ENCODE assay signal across 15 cellular contexts in the genomic region with DNA sequence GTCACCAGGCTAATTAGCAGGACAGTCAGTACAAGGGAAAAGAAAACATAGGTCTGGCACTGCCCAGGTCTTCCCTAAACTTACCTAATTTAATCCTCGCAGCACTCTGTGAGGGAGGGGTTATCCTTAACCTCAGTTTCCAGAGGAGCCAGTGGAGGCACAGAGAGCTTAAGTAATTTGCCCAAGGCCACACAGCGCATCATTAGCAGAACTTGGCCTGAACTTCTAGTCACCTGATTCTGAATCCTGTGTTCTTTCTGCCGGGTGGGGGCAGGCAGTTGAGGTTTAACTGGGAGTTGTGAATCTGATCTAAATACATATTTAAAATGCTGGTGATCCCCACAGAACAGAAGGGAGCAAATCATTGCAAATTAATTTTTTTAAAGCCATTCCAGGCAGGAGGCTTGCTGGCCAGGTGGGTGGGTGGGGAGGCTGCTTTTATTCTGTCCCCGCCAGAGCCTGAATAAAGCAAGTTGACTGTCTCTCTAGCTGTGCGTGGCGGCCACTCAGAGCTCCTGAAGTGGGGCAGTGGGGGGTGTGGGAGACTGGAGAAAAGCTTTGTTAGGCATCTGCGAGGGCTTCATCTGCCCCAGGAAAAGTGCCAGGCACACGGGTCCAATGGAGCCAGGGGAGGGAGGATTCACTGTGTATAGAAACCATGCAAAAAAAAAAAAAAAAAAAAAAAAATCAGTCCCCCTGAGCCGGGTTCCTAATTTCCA.
A peak's percentile ranks its signal among the peaks of the same experiment; 100 is the strongest.
DNase-seq lines count a peak whose midpoint lies in the region; ATAC-seq and TF ChIP-seq lines count a peak whose summit lies in the region.
"Had no signal": no experiment of that assay in that cellular context is flagged by ENCODE, and none has a peak within 500 bp of the region (broad histone marks: within the 10 kb centered on the region; RNA-seq: fewer than 3 reads in every experiment).

No MANE protein-coding gene starts in this region.

- H3K9me2 ChIP-seq in Loucy (replicated peaks; ENCODE audit: low read depth, low read length) (no peaks in the 10 kb centered on the region), SK-N-SH (no peaks in the 10 kb centered on the region), GM23248 (ENCODE audit: insufficient read depth) (no peaks in the 10 kb centered on the region)

- TF ChIP-seq RAD21 in SK-N-SH (IDR thresholded peaks at IDR 0.05; ENCODE audit: low read length), result no peak

- H3K9me3 ChIP-seq in Loucy (ENCODE audit: insufficient read depth, low read depth, low read length) (no peaks in the 10 kb centered on the region), esophagus squamous epithelium (no peaks in the 10 kb centered on the region), prostate gland (no peaks in the 10 kb centered on the region), SK-N-SH (no peaks in the 10 kb centered on the region), GM23248 (ENCODE audit: low read depth) (no peaks in the 10 kb centered on the region)
- H3K9me3 ChIP-seq: colonic mucosa, psoas muscle had no signal

- in situ Hi-C loops in GM23248 (cut with MboI), result no loop called here

- H3K9ac ChIP-seq in Loucy (ENCODE audit: low read depth, low read length, poor library complexity, severe bottlenecking) (no peak overlapping the region), SK-N-SH (no peak overlapping the region), GM23248 (no peak overlapping the region)
- H3K9ac ChIP-seq: KMS-11 had no signal

- POLR2A ChIA-PET in SK-N-SH (lab: Yijun Ruan, JAX), result no interaction called here

- H3K4me3 ChIP-seq in Loucy (ENCODE audit: low read length, poor library complexity, severe bottlenecking), result no peak overlapping the region
- peak overlapping the region in 2 of 4 donors; percentile 47 to 64 for H3K4me3 ChIP-seq in esophagus squamous epithelium
- H3K4me3 ChIP-seq in prostate gland, result no peak overlapping the region
- no peak overlapping the region for H3K4me3 ChIP-seq in SK-N-SH (ENCODE audit: low read depth in 2 of 2, low read length in 1 of 2)
- no peak overlapping the region for H3K4me3 ChIP-seq in GM23248
- H3K4me3 ChIP-seq: colonic mucosa, psoas muscle had no signal

- CTCF ChIA-PET in SK-N-SH (lab: Yijun Ruan, JAX), result interaction anchor here (1.0 to 2.6 kb wide), 3 partner anchors 24 to 78 kb away, joined by 3 to 8 read pairs (median 3); no protein-coding TSS in a partner anchor

- WGBS in esophagus squamous epithelium, 2 donors, result 23 to 50% methylated on average over 6 to 9 of the region's 9 CpGs
- 44% methylated on average over 9 of the region's 9 CpGs for WGBS in prostate gland
- 84% methylated on average over 6 of the region's 9 CpGs for WGBS in SK-N-SH (ENCODE audit: low lambda C conversion rate)
- 44 to 46% methylated on average over 9 of the region's 9 CpGs for WGBS in GM23248 (ENCODE audit: low coverage in 1 of 2, low lambda C conversion rate in 2 of 2, missing lambda C conversion rate in 2 of 2), 2 experiments

- H3K4me2 ChIP-seq in Loucy (ENCODE audit: low read depth, low read length, poor library complexity, severe bottlenecking) (peak overlapping the region; percentile 5), SK-N-SH (no peak overlapping the region), GM23248 (ENCODE audit: unreplicated experiment) (no peak overlapping the region)
- H3K4me2 ChIP-seq: KMS-11 had no signal

- ATAC-seq in GM18861 (IDR thresholded peaks at IDR 0.05; ENCODE audit: unreplicated experiment) (no peak), HG03442 (IDR thresholded peaks at IDR 0.05; ENCODE audit: unreplicated experiment) (no peak)
- ATAC-seq: psoas muscle had no signal

- TF ChIP-seq EP300 in SK-N-SH (IDR thresholded peaks at IDR 0.05; ENCODE audit: borderline replicate concordance in 1 of 2, low read depth in 1 of 2, low read length in 1 of 2), result no peak

- TF ChIP-seq CTCF in Loucy (conservative IDR thresholded peaks at IDR 0.05; ENCODE audit: low read length) (no peak), esophagus squamous epithelium (IDR thresholded peaks at IDR 0.05) (no peak), prostate gland (IDR thresholded peaks at IDR 0.05) (no peak), SK-N-SH (IDR thresholded peaks at IDR 0.05) (no peak)

- H3K27me3 ChIP-seq in Loucy (ENCODE audit: insufficient read depth, low read length, poor library complexity, severe bottlenecking) (no peaks in the 10 kb centered on the region), esophagus squamous epithelium (peaks cover 0 to 37% (median 0%) of the 10 kb centered on the region in 4 donors), prostate gland (replicated peaks; ENCODE audit: insufficient read depth) (no peaks in the 10 kb centered on the region), SK-N-SH (ENCODE audit: insufficient read depth) (no peaks in the 10 kb centered on the region), GM23248 (replicated peaks; ENCODE audit: insufficient read depth) (peaks cover 45% of the 10 kb centered on the region)
- H3K27me3 ChIP-seq: colonic mucosa had no signal

- no peaks in the 10 kb centered on the region for H3K79me2 ChIP-seq in Loucy (ENCODE audit: insufficient read depth, low read length)
- no peaks in the 10 kb centered on the region for H3K79me2 ChIP-seq in SK-N-SH (ENCODE audit: insufficient read depth)
- H3K79me2 ChIP-seq in GM23248 (ENCODE audit: insufficient read depth), result no peaks in the 10 kb centered on the region

- TF ChIP-seq POLR2A in esophagus squamous epithelium (IDR thresholded peaks at IDR 0.05), result no peak
- TF ChIP-seq POLR2A in prostate gland (IDR thresholded peaks at IDR 0.05), result no peak

- intact Hi-C loops in esophagus squamous epithelium (cut with DNase I), result no loop called here
- intact Hi-C loops in prostate gland (cut with DNase I), result no loop called here

- peaks cover 21% of the 10 kb centered on the region for H3K4me1 ChIP-seq in Loucy (ENCODE audit: insufficient read depth, low read length, poor library complexity, severe bottlenecking)
- peaks cover 26 to 72% (median 45%) of the 10 kb centered on the region in 3 donors for H3K4me1 ChIP-seq in esophagus squamous epithelium
- H3K4me1 ChIP-seq in prostate gland (replicated peaks), result peaks cover 19% of the 10 kb centered on the region
- peaks cover 0 to 43% of the 10 kb centered on the region in 2 experiments; a peak in 2 of 4 replicates for H3K4me1 ChIP-seq in SK-N-SH (ENCODE audit: control insufficient read depth in 1 of 2, insufficient read depth in 2 of 2, low read depth in 1 of 2, low read length in 1 of 2)
- peaks cover 16% of the 10 kb centered on the region for H3K4me1 ChIP-seq in GM23248 (ENCODE audit: insufficient read depth)
- H3K4me1 ChIP-seq: colonic mucosa had no signal

- H3K36me3 ChIP-seq in Loucy (ENCODE audit: insufficient read depth, low read length), result no peaks in the 10 kb centered on the region
- H3K36me3 ChIP-seq in esophagus squamous epithelium, result no peaks in the 10 kb centered on the region
- H3K36me3 ChIP-seq in prostate gland, result no peaks in the 10 kb centered on the region
- H3K36me3 ChIP-seq in SK-N-SH (replicated peaks in 1 of 2; ENCODE audit: control insufficient read depth in 1 of 2, insufficient read depth in 2 of 2, low read length in 1 of 2), result no peaks in the 10 kb centered on the region
- H3K36me3 ChIP-seq in GM23248 (ENCODE audit: low read depth), result no peaks in the 10 kb centered on the region
- H3K36me3 ChIP-seq: colonic mucosa had no signal

- peak; percentile 5 for DNase-seq in CD1c-positive myeloid dendritic cell (ENCODE audit: extremely low spot score)
- DNase-seq in esophagus squamous epithelium (lab: John Stamatoyannopoulos, UW), result no peak
- DNase-seq in prostate gland (ENCODE audit: low spot score), result no peak
- no peak for DNase-seq in SK-N-SH
- no peak for DNase-seq in GM23248
- DNase-seq: amniotic stem cell, colonic mucosa, DND-41, RPMI8226, T-helper 9 cell had no signal

- H3F3A ChIP-seq in Loucy (ENCODE audit: low read depth) (no peaks in the 10 kb centered on the region), SK-N-SH (replicated peaks; ENCODE audit: insufficient read depth) (no peaks in the 10 kb centered on the region), GM23248 (ENCODE audit: insufficient read depth) (no peaks in the 10 kb centered on the region; the same call in 1 of the 2 replicates)

- H3K27ac ChIP-seq in esophagus squamous epithelium (peak overlapping the region; percentile 49 to 83 (median 78)), prostate gland (peak overlapping the region; percentile 58 to 66), SK-N-SH (ENCODE audit: low read depth in 2 of 2, low read length in 1 of 2) (peak overlapping the region in 1 of 2 experiments; percentile 86; a peak in 2 of 4 replicates), GM23248 (no peak overlapping the region)
- H3K27ac ChIP-seq: colonic mucosa, KMS-11, psoas muscle had no signal

- no peaks in the 10 kb centered on the region for H4K20me1 ChIP-seq in Loucy (ENCODE audit: insufficient read depth, low read length, poor library complexity, severe bottlenecking)
- H4K20me1 ChIP-seq in SK-N-SH (ENCODE audit: insufficient read depth), result no peaks in the 10 kb centered on the region
- H4K20me1 ChIP-seq in GM23248 (ENCODE audit: insufficient read depth), result no peaks in the 10 kb centered on the region

- H2AFZ ChIP-seq in Loucy (ENCODE audit: low read length) (no peak overlapping the region), SK-N-SH (ENCODE audit: low read depth) (no peak overlapping the region), GM23248 (no peak overlapping the region)

TF ChIP-seq in SK-N-SH, 30 proteins besides CTCF, POLR2A, EP300 and RAD21 (continues in another document):
- no peak for TF ChIP-seq TCF12 (IDR thresholded peaks at IDR 0.05)
- TF ChIP-seq ELF1 (IDR thresholded peaks at IDR 0.05), result no peak
- TF ChIP-seq CHD2 (IDR thresholded peaks at IDR 0.05; ENCODE audit: low read length, partially characterized antibody), result no peak
- TF ChIP-seq GABPA (IDR thresholded peaks at IDR 0.05; ENCODE audit: low read depth), result no peak
- TF ChIP-seq ZBTB33 (IDR thresholded peaks at IDR 0.05; ENCODE audit: borderline replicate concordance, low read depth), result no peak
- TF ChIP-seq MEF2A (IDR thresholded peaks at IDR 0.05; ENCODE audit: borderline replicate concordance, low read depth), result no peak
- no peak for TF ChIP-seq RXRA (IDR thresholded peaks at IDR 0.05; ENCODE audit: borderline replicate concordance, low read depth)
- TF ChIP-seq SMC3 (IDR thresholded peaks at IDR 0.05; ENCODE audit: low read depth, low read length), result no peak
